Comparison of ENCODE assay signal across 8 cellular contexts in the genomic region with DNA sequence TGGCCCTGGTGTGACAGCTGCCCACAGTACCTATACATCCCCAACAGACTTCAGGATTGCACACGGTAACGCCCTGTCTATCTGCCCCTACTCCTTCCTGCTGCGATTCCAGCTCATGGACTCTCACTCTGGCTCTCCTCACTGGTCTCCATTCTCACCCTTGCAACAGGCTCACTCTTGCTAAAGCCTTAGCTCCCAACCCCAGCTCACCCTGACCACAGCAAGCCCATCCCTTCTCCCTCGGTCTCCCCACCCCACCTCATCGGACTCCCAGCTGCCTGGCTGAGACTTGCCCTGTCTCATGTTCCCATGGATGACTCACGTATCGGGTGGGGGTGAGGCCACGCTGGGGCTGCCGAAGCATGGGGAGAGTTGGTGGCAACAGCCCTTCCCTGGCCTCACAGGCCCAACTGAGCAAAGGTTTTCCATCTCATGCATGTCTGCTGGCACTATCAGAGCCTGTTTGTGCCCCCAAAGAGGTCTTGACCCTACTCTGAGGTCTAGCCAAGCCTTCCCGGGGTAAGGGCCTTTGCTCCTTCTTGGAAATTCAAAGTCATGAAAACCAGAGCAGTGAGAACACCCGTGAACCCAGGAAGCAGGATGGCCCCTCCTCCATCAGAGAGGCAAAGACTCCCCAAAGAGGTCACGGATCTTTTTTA. TPM values are rescaled to one million over a fixed set of nuclear protein-coding genes. Genes with fewer than 3 reads are reported as not detected.
A peak's percentile ranks its signal among the peaks of the same experiment; 100 is the strongest.
DNase-seq lines count a peak whose midpoint lies in the region; ATAC-seq and TF ChIP-seq lines count a peak whose summit lies in the region.

No MANE protein-coding gene starts in this region.

- in situ Hi-C loops in brain microvascular endothelial cell (cut with HindIII; ENCODE audit: low pct_ligation_motif_present, low sequenced_read_pairs), result no loop called here

- peaks cover 13% of the 10 kb centered on the region for H3K4me1 ChIP-seq in testis

- H3K27ac ChIP-seq in brain microvascular endothelial cell (peak overlapping the region; percentile 99), testis (peak overlapping the region in 1 of 2 donors; percentile 37)

- peak; percentile 84 for DNase-seq in HS-5 (ENCODE audit: low read depth)
- DNase-seq in brain microvascular endothelial cell, result peak; percentile 98
- DNase-seq in kidney tubule cell (ENCODE audit: low spot score), result peak; percentile 96
- DNase-seq in testis, result peak; percentile 66
- no peak for DNase-seq in NCI-H1092 treated with DMSO at 0.1 percent for 48 hours (lab: John Stamatoyannopoulos, UW)
- DNase-seq in activated T-helper 1 cell treated with anti-CD3 and anti-CD28 coated beads, Interleukin-12 subunit alpha, Interleukin-12 subunit beta, Interleukin-2, Interleukin-4 antibody, amounts not matched to agents 30 ng/mL and 10 ng/mL and 1 ng/mL, durations not matched to agents 14 hours and 24 hours and 36 hours (ENCODE audit: low spot score), result no peak
- DNase-seq in DMS114 treated with DMSO at 0.1 percent for 48 hours (lab: John Stamatoyannopoulos, UW; ENCODE audit: unreplicated experiment), result no peak

- no peaks in the 10 kb centered on the region for H3K36me3 Mint-ChIP-seq in activated T-helper 1 cell treated with anti-CD3 and anti-CD28 coated beads, Interleukin-12 subunit alpha, Interleukin-12 subunit beta, Interleukin-2, Interleukin-4 antibody, amounts not matched to agents 30 ng/mL and 10 ng/mL and 1 ng/mL, durations not matched to agents 14 hours and 24 hours and 36 hours (ENCODE audit: low read depth)

- intact Hi-C loops in testis (cut with DNase I; ENCODE audit: low total_unique reads), result no loop called here
- intact Hi-C loops in activated T-helper 1 cell treated with anti-CD3 and anti-CD28 coated beads, Interleukin-12 subunit alpha, Interleukin-12 subunit beta, Interleukin-2, Interleukin-4 antibody, amounts not matched to agents 30 ng/mL and 10 ng/mL and 1 ng/mL, durations not matched to agents 14 hours and 24 hours and 36 hours (cut with micrococcal nuclease), result no loop called here

- no peaks in the 10 kb centered on the region for H3K4me1 Mint-ChIP-seq in activated T-helper 1 cell treated with anti-CD3 and anti-CD28 coated beads, Interleukin-12 subunit alpha, Interleukin-12 subunit beta, Interleukin-2, Interleukin-4 antibody, amounts not matched to agents 30 ng/mL and 10 ng/mL and 1 ng/mL, durations not matched to agents 14 hours and 24 hours and 36 hours (ENCODE audit: low read depth)

- ATAC-seq in GM19452 (IDR thresholded peaks at IDR 0.05; ENCODE audit: unreplicated experiment), result no peak

- no peak overlapping the region for H3K27ac Mint-ChIP-seq in activated T-helper 1 cell treated with anti-CD3 and anti-CD28 coated beads, Interleukin-12 subunit alpha, Interleukin-12 subunit beta, Interleukin-2, Interleukin-4 antibody, amounts not matched to agents 30 ng/mL and 10 ng/mL and 1 ng/mL, durations not matched to agents 14 hours and 24 hours and 36 hours

- peaks cover 4% of the 10 kb centered on the region for H3K27me3 Mint-ChIP-seq in activated T-helper 1 cell treated with anti-CD3 and anti-CD28 coated beads, Interleukin-12 subunit alpha, Interleukin-12 subunit beta, Interleukin-2, Interleukin-4 antibody, amounts not matched to agents 30 ng/mL and 10 ng/mL and 1 ng/mL, durations not matched to agents 14 hours and 24 hours and 36 hours (ENCODE audit: insufficient read depth)

- H3K27me3 ChIP-seq in brain microvascular endothelial cell (replicated peaks) (no peaks in the 10 kb centered on the region), testis (no peaks in the 10 kb centered on the region)

- TF ChIP-seq CTCF in brain microvascular endothelial cell (IDR thresholded peaks at IDR 0.05; ENCODE audit: low read depth, low read length, missing control alignments) (no peak), testis (IDR thresholded peaks at IDR 0.05) (no peak)

- no peak overlapping the region for H3K4me3 Mint-ChIP-seq in activated T-helper 1 cell treated with anti-CD3 and anti-CD28 coated beads, Interleukin-12 subunit alpha, Interleukin-12 subunit beta, Interleukin-2, Interleukin-4 antibody, amounts not matched to agents 30 ng/mL and 10 ng/mL and 1 ng/mL, durations not matched to agents 14 hours and 24 hours and 36 hours

- H3K4me3 ChIP-seq in brain microvascular endothelial cell (ENCODE audit: low read depth, low read length) (no peak overlapping the region), testis (no peak overlapping the region)

- H3K9me3 Mint-ChIP-seq in activated T-helper 1 cell treated with anti-CD3 and anti-CD28 coated beads, Interleukin-12 subunit alpha, Interleukin-12 subunit beta, Interleukin-2, Interleukin-4 antibody, amounts not matched to agents 30 ng/mL and 10 ng/mL and 1 ng/mL, durations not matched to agents 14 hours and 24 hours and 36 hours, result no peaks in the 10 kb centered on the region

- no peak for TF ChIP-seq POLR2A in testis (IDR thresholded peaks at IDR 0.05)

- no peaks in the 10 kb centered on the region for H3K9me3 ChIP-seq in testis

- 68 to 70% methylated on average over 11 to 12 of the region's 12 CpGs for WGBS in testis, 2 donors

- H3K36me3 ChIP-seq in brain microvascular endothelial cell (replicated peaks), result peaks cover 26% of the 10 kb centered on the region
- H3K36me3 ChIP-seq in testis (ENCODE audit: low read depth, missing control alignments), result no peaks in the 10 kb centered on the region

RNA-seq across cellular contexts. Expression of gene PHLDA3, which starts 7.1 kb away (rescaled TPM):
- total RNA-seq in testis, result 10 to 100 TPM; 22.7 to 23.1 TPM
- polyA plus RNA-seq in testis (ENCODE audit: insufficient read depth, low read depth, low replicate concordance), result 24.0 TPM
- total RNA-seq in activated T-helper 1 cell treated with anti-CD3 and anti-CD28 coated beads, Interleukin-12 subunit alpha, Interleukin-12 subunit beta, Interleukin-2, Interleukin-4 antibody, amounts not matched to agents 30 ng/mL and 10 ng/mL and 1 ng/mL, durations not matched to agents 14 hours and 24 hours and 36 hours, result 16.6 and 17.3 TPM in 2 replicates

RNA-seq across cellular contexts. Expression of gene TNNI1, which starts 40.4 kb away (rescaled TPM):
- under 1 TPM; 0.37 to 0.55 TPM for total RNA-seq in testis
- 36.4 TPM for polyA plus RNA-seq in testis (ENCODE audit: insufficient read depth, low read depth, low replicate concordance)
- not detected in 2 replicates for total RNA-seq in activated T-helper 1 cell treated with anti-CD3 and anti-CD28 coated beads, Interleukin-12 subunit alpha, Interleukin-12 subunit beta, Interleukin-2, Interleukin-4 antibody, amounts not matched to agents 30 ng/mL and 10 ng/mL and 1 ng/mL, durations not matched to agents 14 hours and 24 hours and 36 hours

RNA-seq across cellular contexts. Expression of gene CSRP1, which starts 45.0 kb away (rescaled TPM):
- 100 to 1,000 TPM; 103 to 123 TPM for total RNA-seq in testis
- polyA plus RNA-seq in testis (ENCODE audit: insufficient read depth, low read depth, low replicate concordance), result 217 TPM
- total RNA-seq in activated T-helper 1 cell treated with anti-CD3 and anti-CD28 coated beads, Interleukin-12 subunit alpha, Interleukin-12 subunit beta, Interleukin-2, Interleukin-4 antibody, amounts not matched to agents 30 ng/mL and 10 ng/mL and 1 ng/mL, durations not matched to agents 14 hours and 24 hours and 36 hours, result 66.0 and 66.2 TPM in 2 replicates

Comparison
In these comparisons a context has a peak if more than half of its experiments do, and no peak if none do; other contexts are left out.
1. DNase-seq: peak in HS-5 (single experiment), brain microvascular endothelial cell (single experiment), kidney tubule cell (single experiment) and testis (single experiment); none in NCI-H1092 treated with DMSO at 0.1 percent for 48 hours (single experiment), activated T-helper 1 cell treated with anti-CD3 and anti-CD28 coated beads, Interleukin-12 subunit alpha, Interleukin-12 subunit beta, Interleukin-2, Interleukin-4 antibody, amounts not matched to agents 30 ng/mL and 10 ng/mL and 1 ng/mL, durations not matched to agents 14 hours and 24 hours and 36 hours (single experiment) and DMS114 treated with DMSO at 0.1 percent for 48 hours (single experiment).